In genomic region chr11:70233511-70233919, GRCh38 we compare ENCODE assay signal across 1 cellular context.
TF ChIP-seq lines count a peak whose summit lies in the region.

No MANE protein-coding gene starts in this region.

TF ChIP-seq in K562, 482 proteins besides CTCF, POLR2A, EP300 and RAD21 (continued from another document):
- TF ChIP-seq MBD1 (CRISPR knock-in tag; IDR thresholded peaks at IDR 0.05) = no peak
- TF ChIP-seq ZNF316 (IDR thresholded peaks at IDR 0.05) = no peak
